8 cellular contexts compared by ENCODE assay signal in genomic region chr1:9413877-9414213, GRCh38.
DNase-seq lines count a peak whose midpoint lies in the region; ATAC-seq and TF ChIP-seq lines count a peak whose summit lies in the region.

No MANE protein-coding gene starts in this region.

- WGBS in HUES64 = 75% methylated on average over 4 of the region's 4 CpGs

- ATAC-seq in GM21717 (IDR thresholded peaks at IDR 0.05; ENCODE audit: unreplicated experiment) = no peak

- peak; percentile 81 for DNase-seq in GM03348 (ENCODE audit: low spot score)
- DNase-seq in epithelial cell of prostate (ENCODE audit: low read depth, low spot score) = no peak
- peak; percentile 95 for DNase-seq in osteoblast (ENCODE audit: insufficient read length, low spot score, missing footprints)
- DNase-seq in NCI-H524 treated with DMSO at 0.1 percent for 48 hours (lab: John Stamatoyannopoulos, UW) = no peak
- DNase-seq in NK-92 treated with Interleukin-12 subunit alpha and Interleukin-12 subunit beta, amount 100 ng/mL, for 24 hours (lab: John Stamatoyannopoulos, UW) = no peak
- DNase-seq in NCI-H2227 treated with DMSO at 0.1 percent for 48 hours (lab: John Stamatoyannopoulos, UW) = no peak

- H3K27ac ChIP-seq in HUES64 (ENCODE audit: low read depth, low read length) (peak overlapping the region; percentile 62), epithelial cell of prostate (peak overlapping the region; percentile 33), osteoblast (ENCODE audit: low read depth, low read length) (peak overlapping the region; percentile 88)

- H2AFZ ChIP-seq in osteoblast (ENCODE audit: low read length) = peak overlapping the region; percentile 49

- no peaks in the 10 kb centered on the region for H3K79me2 ChIP-seq in osteoblast (ENCODE audit: insufficient read depth, low read length)

- peak overlapping the region; percentile 51 for H3K4me2 ChIP-seq in osteoblast (ENCODE audit: insufficient read depth, low read length)

- H4K20me1 ChIP-seq in osteoblast (ENCODE audit: insufficient read depth, low read length) = no peaks in the 10 kb centered on the region

- TF ChIP-seq CTCF in osteoblast (IDR thresholded peaks at IDR 0.05; ENCODE audit: extremely low read depth, low read depth, low read length) = no peak

- H3K9me3 ChIP-seq in HUES64 (ENCODE audit: insufficient read depth, low read depth, low read length) = no peaks in the 10 kb centered on the region
- no peaks in the 10 kb centered on the region for H3K9me3 ChIP-seq in osteoblast (ENCODE audit: low read depth, low read length)

- H3K27me3 ChIP-seq in HUES64 (ENCODE audit: insufficient read depth, low read length) (no peaks in the 10 kb centered on the region), osteoblast (ENCODE audit: insufficient read depth, low read length) (peaks cover 5% of the 10 kb centered on the region)

- H3K9ac ChIP-seq in HUES64 (ENCODE audit: low read depth, low read length) = no peak overlapping the region

- H3K4me3 ChIP-seq in HUES64 (ENCODE audit: low read length) (no peak overlapping the region), osteoblast (ENCODE audit: insufficient read depth, low read length) (no peak overlapping the region)

- H3K4me1 ChIP-seq in HUES64 (ENCODE audit: insufficient read depth, low read length) (peaks cover 11% of the 10 kb centered on the region), osteoblast (ENCODE audit: insufficient read depth, low read length) (peaks cover 27% of the 10 kb centered on the region)

- no peaks in the 10 kb centered on the region for H3K36me3 ChIP-seq in HUES64 (ENCODE audit: insufficient read depth, low read length)
- H3K36me3 ChIP-seq in osteoblast (ENCODE audit: insufficient read depth, low read length) = no peaks in the 10 kb centered on the region

Comparison
In these comparisons a context has a peak if more than half of its experiments do, and no peak if none do; other contexts are left out.
1. DNase-seq: peak in GM03348 (single experiment) and osteoblast (single experiment); none in epithelial cell of prostate (single experiment), NCI-H524 treated with DMSO at 0.1 percent for 48 hours (single experiment), NK-92 treated with Interleukin-12 subunit alpha and Interleukin-12 subunit beta, amount 100 ng/mL, for 24 hours (single experiment) and NCI-H2227 treated with DMSO at 0.1 percent for 48 hours (single experiment).
2. H3K27ac ChIP-seq: peak in every context shown above with its lines; median percentile 88 in osteoblast; 62 in HUES64; 33 in epithelial cell of prostate.